ENCODE assay signal across 8 cellular contexts in the genomic region with DNA sequence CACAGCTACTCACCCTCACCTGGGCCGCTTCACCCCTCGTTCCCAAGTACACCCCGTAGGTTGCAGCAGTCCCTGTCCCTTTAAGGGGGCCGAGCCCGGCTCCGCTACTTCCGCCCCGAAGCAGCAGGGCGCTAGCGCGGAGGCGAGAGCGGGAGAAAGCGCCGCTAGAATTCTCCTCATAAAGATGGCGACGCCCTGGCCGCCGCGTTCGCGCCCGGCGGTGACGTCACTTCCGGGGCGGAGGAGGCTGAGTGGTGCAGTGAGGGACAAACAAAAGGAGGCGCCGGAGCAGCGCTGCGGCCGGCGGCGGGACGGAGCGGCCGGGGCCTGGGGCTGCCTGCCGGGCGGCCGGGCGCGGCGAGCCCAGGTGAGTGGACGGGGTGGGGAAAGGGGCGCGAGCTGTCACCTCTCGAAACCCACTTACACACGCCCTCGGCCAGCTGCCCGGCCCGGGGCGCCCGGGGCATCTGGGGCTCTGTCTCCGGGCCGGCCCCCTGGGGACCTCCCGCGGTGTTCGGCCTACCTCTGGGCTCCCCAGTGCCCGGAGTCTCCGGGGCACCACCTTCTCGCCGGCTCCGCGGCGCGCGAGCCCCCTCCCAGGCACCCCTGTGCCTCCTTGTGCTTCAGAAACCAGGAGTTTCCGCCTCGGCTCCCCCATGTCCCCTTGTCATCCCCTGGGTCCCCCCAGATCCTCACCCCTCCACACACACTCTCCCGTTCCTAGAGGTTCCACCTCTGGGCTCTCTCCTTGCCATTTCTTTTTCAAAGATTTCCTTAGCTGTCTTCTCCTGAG. TPM values are rescaled to one million over a fixed set of nuclear protein-coding genes. Genes with fewer than 3 reads are reported as not detected.
DNase-seq lines count a peak whose midpoint lies in the region; ATAC-seq and TF ChIP-seq lines count a peak whose summit lies in the region.

A gene (minus strand): TSS at position 67 of the 793 bp plus-strand sequence. CDS start 36,545 bp downstream, outside the sequence.
A gene (plus strand): TSS at position 250 of the 793 bp plus-strand sequence. CDS start 25,032 bp downstream, outside the sequence.

- H3K27me3 ChIP-seq in CD4-positive, CD25-positive, alpha-beta regulatory T cell (ENCODE audit: control insufficient read depth, insufficient read depth, low read length) = no peaks in the 10 kb centered on the region
- H3K27me3 ChIP-seq in left lung = no peaks in the 10 kb centered on the region

- H3K27ac Mint-ChIP-seq in CD4-positive, CD25-positive, alpha-beta regulatory T cell = peak within 1 kb of the TSS; percentile 95 to 99 (median 98)
- H3K27ac Mint-ChIP-seq in dendritic cell treated with granulocyte-macrophage colony-stimulating factor and Interleukin-4, amounts not matched to agents 40 ng/mL and 50 ng/mL, for 4 days = peak within 1 kb of the TSS; percentile 96

- peak; percentile 97 to 98 (median 98) for DNase-seq in CD4-positive, CD25-positive, alpha-beta regulatory T cell
- DNase-seq in NCI-H774 (lab: John Stamatoyannopoulos, UW) (peak; percentile 99), left lung (peak; percentile 97 to 100)
- DNase-seq in activated CD4-positive, alpha-beta T cell treated with anti-CD3 and anti-CD28 coated beads, Interleukin-2, amount 50 U/mL, for 4 hours = peak; percentile 98
- DNase-seq in stimulated activated CD4-positive, alpha-beta T cell treated with anti-CD3 and anti-CD28 coated beads, Interleukin-2, amount 100 ng/mL, for 4 hours (ENCODE audit: low read depth) = peak; percentile 97

- H3K4me3 Mint-ChIP-seq in CD4-positive, CD25-positive, alpha-beta regulatory T cell = peak within 1 kb of the TSS; percentile 98 to 100 (median 99)
- H3K4me3 Mint-ChIP-seq in dendritic cell treated with granulocyte-macrophage colony-stimulating factor and Interleukin-4, amounts not matched to agents 40 ng/mL and 50 ng/mL, for 4 days = peak within 1 kb of the TSS; percentile 99

- intact Hi-C loops in dendritic cell treated with granulocyte-macrophage colony-stimulating factor and Interleukin-4, amounts not matched to agents 40 ng/mL and 50 ng/mL, for 4 days (cut with micrococcal nuclease) = loop anchor here (10.0 kb wide), 1 partner anchor 63 kb away; a partner anchor contains a TSS
- intact Hi-C loops in left lung (cut with DNase I) = no loop called here

- no peaks in the 10 kb centered on the region for H3K27me3 Mint-ChIP-seq in CD4-positive, CD25-positive, alpha-beta regulatory T cell
- H3K27me3 Mint-ChIP-seq in dendritic cell treated with granulocyte-macrophage colony-stimulating factor and Interleukin-4, amounts not matched to agents 40 ng/mL and 50 ng/mL, for 4 days = no peaks in the 10 kb centered on the region

- H3K4me1 Mint-ChIP-seq in CD4-positive, CD25-positive, alpha-beta regulatory T cell = peaks cover 5 to 81% (median 44%) of the 10 kb centered on the region in 4 donors
- peaks cover 65% of the 10 kb centered on the region for H3K4me1 Mint-ChIP-seq in dendritic cell treated with granulocyte-macrophage colony-stimulating factor and Interleukin-4, amounts not matched to agents 40 ng/mL and 50 ng/mL, for 4 days (ENCODE audit: low read depth)

- peaks cover 19% of the 10 kb centered on the region for H3K36me3 Mint-ChIP-seq in CD4-positive, CD25-positive, alpha-beta regulatory T cell
- peaks cover 36% of the 10 kb centered on the region for H3K36me3 Mint-ChIP-seq in dendritic cell treated with granulocyte-macrophage colony-stimulating factor and Interleukin-4, amounts not matched to agents 40 ng/mL and 50 ng/mL, for 4 days (ENCODE audit: low read depth)

- no peaks in the 10 kb centered on the region for H3K9me3 Mint-ChIP-seq in CD4-positive, CD25-positive, alpha-beta regulatory T cell
- no peaks in the 10 kb centered on the region for H3K9me3 Mint-ChIP-seq in dendritic cell treated with granulocyte-macrophage colony-stimulating factor and Interleukin-4, amounts not matched to agents 40 ng/mL and 50 ng/mL, for 4 days

- peaks cover 14% of the 10 kb centered on the region for H3K36me3 ChIP-seq in CD4-positive, CD25-positive, alpha-beta regulatory T cell (ENCODE audit: control insufficient read depth, insufficient read depth, low read length)
- H3K36me3 ChIP-seq in left lung = peaks cover 0 to 31% of the 10 kb centered on the region in 2 donors

- no peaks in the 10 kb centered on the region for H3K9me3 ChIP-seq in CD4-positive, CD25-positive, alpha-beta regulatory T cell (ENCODE audit: control insufficient read depth in 2 of 2, low read length in 2 of 2)
- H3K9me3 ChIP-seq in left lung = no peaks in the 10 kb centered on the region

- ATAC-seq in CD4-positive, CD25-positive, alpha-beta regulatory T cell (ENCODE audit: low read depth in 2 of 2) = peak; percentile 95 to 97
- ATAC-seq in GM19438 (IDR thresholded peaks at IDR 0.05; ENCODE audit: low read depth, unreplicated experiment) (peak; percentile 72), HG03571 (IDR thresholded peaks at IDR 0.05; ENCODE audit: unreplicated experiment) (peak; percentile 80), left lung (peak; percentile 96)

- TF ChIP-seq CTCF in left lung (IDR thresholded peaks at IDR 0.05) = peak in 1 of 2 donors; percentile 18

- H3K4me3 ChIP-seq in CD4-positive, CD25-positive, alpha-beta regulatory T cell (ENCODE audit: low read depth, low read length) = peak within 1 kb of the TSS; percentile 95
- H3K4me3 ChIP-seq in left lung = peak within 1 kb of the TSS; percentile 93 to 94

- H3K4me1 ChIP-seq in CD4-positive, CD25-positive, alpha-beta regulatory T cell (ENCODE audit: control insufficient read depth, insufficient read depth, low read length, poor library complexity, severe bottlenecking) = peaks cover 53% of the 10 kb centered on the region
- peaks cover 12 to 55% of the 10 kb centered on the region in 2 donors for H3K4me1 ChIP-seq in left lung

- H3K27ac ChIP-seq in CD4-positive, CD25-positive, alpha-beta regulatory T cell (ENCODE audit: insufficient read depth, low read length, poor library complexity, severe bottlenecking) = peak within 1 kb of the TSS; percentile 76
- H3K27ac ChIP-seq in left lung = peak within 1 kb of the TSS; percentile 90 to 93

RNA-seq across cellular contexts. Expression of the first gene that starts in this region (rescaled TPM):
- 8.2 TPM for total RNA-seq in CD4-positive, CD25-positive, alpha-beta regulatory T cell
- 10 to 100 TPM; 11.3 to 15.7 (median 11.6) TPM for polyA plus RNA-seq in CD4-positive, CD25-positive, alpha-beta regulatory T cell
- total RNA-seq in left lung = 1 to 10 TPM; 6.2 to 7.4 TPM

RNA-seq across cellular contexts. Expression of the second gene that starts in this region (rescaled TPM):
- 39.7 TPM for total RNA-seq in CD4-positive, CD25-positive, alpha-beta regulatory T cell
- polyA plus RNA-seq in CD4-positive, CD25-positive, alpha-beta regulatory T cell = 10 to 100 TPM; 29.3 to 35.0 (median 31.3) TPM
- 10 to 100 TPM; 61.9 to 70.6 TPM for total RNA-seq in left lung

Comparison
In these comparisons a context has a peak if more than half of its experiments do, and no peak if none do; other contexts are left out.
1. Peak in every context shown above with its lines: DNase-seq, ATAC-seq, H3K4me3 ChIP-seq and H3K27ac ChIP-seq.